ENCODE assay signal across 8 cellular contexts in the genomic region with DNA sequence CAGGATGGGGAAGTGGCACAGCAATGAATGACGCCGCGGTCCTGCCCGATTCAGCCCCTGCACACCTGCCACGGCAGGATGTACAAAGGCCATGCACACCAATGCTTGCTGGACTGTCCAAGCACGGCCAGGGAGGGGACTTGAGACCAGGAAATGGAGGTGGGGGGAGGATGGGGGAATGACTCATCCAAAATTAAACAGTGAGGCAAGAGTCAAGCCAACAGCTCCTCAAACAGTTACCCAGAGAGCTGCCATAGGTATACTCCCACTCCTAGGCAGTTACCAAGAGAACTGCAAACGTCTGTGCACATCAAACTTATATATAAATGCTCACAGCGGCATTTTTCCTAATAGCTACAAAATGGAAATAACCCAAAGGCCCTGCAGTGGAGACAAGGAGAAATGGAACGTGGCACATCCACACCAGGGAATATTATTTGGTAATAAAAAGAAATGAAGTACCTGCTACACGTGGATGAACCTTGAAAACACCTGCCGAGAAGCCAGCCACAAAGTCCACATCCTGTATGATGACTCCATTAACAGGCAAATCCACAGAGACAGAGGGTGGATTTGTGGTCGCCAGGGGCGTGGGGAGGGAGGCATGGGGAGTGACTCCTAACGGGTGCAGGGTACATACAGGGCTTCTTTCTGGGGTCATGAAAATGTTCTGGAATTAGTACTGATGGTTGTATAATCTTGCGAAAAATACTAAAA. TPM values are rescaled to one million over a fixed set of nuclear protein-coding genes. Genes with fewer than 3 reads are reported as not detected.
DNase-seq lines count a peak whose midpoint lies in the region; ATAC-seq, FAIRE-seq and TF ChIP-seq lines count a peak whose summit lies in the region.

No MANE protein-coding gene starts in this region.

- H3K9me3 ChIP-seq in astrocyte (ENCODE audit: insufficient read depth, low read depth, low read length): no peaks in the 10 kb centered on the region
- no peaks in the 10 kb centered on the region for H3K9me3 ChIP-seq in thoracic aorta

- H3K9ac ChIP-seq in astrocyte (ENCODE audit: low read length): peak overlapping the region; percentile 55

- no peaks in the 10 kb centered on the region for H3K27me3 Mint-ChIP-seq in astrocyte (ENCODE audit: low read depth, unreplicated experiment)

- peak; percentile 65 for DNase-seq in GM04503 (ENCODE audit: low read depth)
- peak; percentile 82 for DNase-seq in NCI-H2029 (lab: John Stamatoyannopoulos, UW)
- DNase-seq in astrocyte (ENCODE audit: low read depth): peak; percentile 86
- peak; percentile 93 for DNase-seq in kidney epithelial cell (ENCODE audit: low read depth)
- peak; percentile 64 for DNase-seq in thoracic aorta (ENCODE audit: low spot score)
- no peak for DNase-seq in posterior cingulate gyrus
- no peak for DNase-seq in NCI-H1048 (lab: John Stamatoyannopoulos, UW)

- peak overlapping the region; percentile 52 for H3K4me2 ChIP-seq in astrocyte (ENCODE audit: low read length)

- peaks cover 6% of the 10 kb centered on the region for H3K9me3 Mint-ChIP-seq in astrocyte (ENCODE audit: unreplicated experiment)

- peak overlapping the region; percentile 22 for H2AFZ ChIP-seq in astrocyte (ENCODE audit: low read depth, low read length)

- no peaks in the 10 kb centered on the region for H4K20me1 ChIP-seq in astrocyte (ENCODE audit: insufficient read depth, low read length)

- H3K36me3 ChIP-seq in astrocyte (ENCODE audit: insufficient read depth, low read length): peaks cover 2% of the 10 kb centered on the region
- no peaks in the 10 kb centered on the region for H3K36me3 ChIP-seq in kidney epithelial cell (ENCODE audit: control insufficient read depth, insufficient read depth, low read length)
- no peaks in the 10 kb centered on the region for H3K36me3 ChIP-seq in thoracic aorta

- peak; percentile 86 for ATAC-seq in thoracic aorta (ENCODE audit: insufficient number of reproducible peaks, low FRiP score, low read depth)
- ATAC-seq in GM21717 (IDR thresholded peaks at IDR 0.05; ENCODE audit: unreplicated experiment): no peak

- H3K4me3 ChIP-seq in astrocyte (ENCODE audit: insufficient read depth, low read depth, low read length) (no peak overlapping the region), kidney epithelial cell (ENCODE audit: low read depth, low read length) (no peak overlapping the region), thoracic aorta (no peak overlapping the region)

- no peak overlapping the region for H3K27ac Mint-ChIP-seq in astrocyte (ENCODE audit: unreplicated experiment)

- intact Hi-C loops in posterior cingulate gyrus (cut with DNase I): no loop called here

- H3K4me3 Mint-ChIP-seq in astrocyte (ENCODE audit: unreplicated experiment): no peak overlapping the region

- H3K4me1 ChIP-seq in astrocyte (ENCODE audit: insufficient read depth, low read length) (peaks cover 61% of the 10 kb centered on the region), thoracic aorta (ENCODE audit: control insufficient read depth in 1 of 2, low read depth in 2 of 2) (peaks cover 30 to 70% of the 10 kb centered on the region in 2 donors)

- H3K36me3 Mint-ChIP-seq in astrocyte (ENCODE audit: low read depth, unreplicated experiment): peaks cover 18% of the 10 kb centered on the region

- no peak for TF ChIP-seq CTCF in astrocyte (IDR thresholded peaks at IDR 0.05; ENCODE audit: insufficient read depth, low read depth, low read length)
- no peak for TF ChIP-seq CTCF in kidney epithelial cell (IDR thresholded peaks at IDR 0.05; ENCODE audit: insufficient read depth, low read length, poor library complexity, severe bottlenecking)
- no peak for TF ChIP-seq CTCF in thoracic aorta (IDR thresholded peaks at IDR 0.05)

- peaks cover 29% of the 10 kb centered on the region for H3K4me1 Mint-ChIP-seq in astrocyte (ENCODE audit: low read depth, unreplicated experiment)

- no peaks in the 10 kb centered on the region for H3K79me2 ChIP-seq in astrocyte (ENCODE audit: insufficient read depth, low read length)

- H3K27me3 ChIP-seq in astrocyte (ENCODE audit: insufficient read depth, low read length) (no peaks in the 10 kb centered on the region), kidney epithelial cell (ENCODE audit: control insufficient read depth, insufficient read depth, low read length) (no peaks in the 10 kb centered on the region), thoracic aorta (replicated peaks; ENCODE audit: insufficient read depth) (no peaks in the 10 kb centered on the region)

- no peak for FAIRE-seq in astrocyte (lab: Jason Lieb, UNC)

- H3K27ac ChIP-seq in astrocyte (ENCODE audit: low read depth, low read length) (peak overlapping the region; percentile 76), thoracic aorta (peak overlapping the region; percentile 89 to 93)

RNA-seq across cellular contexts. Expression of a gene that starts 54.1 kb away (rescaled TPM):
- total RNA-seq in astrocyte (27.8 and 29.2 TPM in 2 replicates), kidney epithelial cell (61.3 and 84.7 TPM in 2 replicates), thoracic aorta (10 to 100 TPM; 34.9 to 37.0 TPM)

Comparison
In these comparisons a context has a peak if more than half of its experiments do, and no peak if none do; other contexts are left out.
1. DNase-seq: peak in GM04503 (single experiment), NCI-H2029 (single experiment), astrocyte (single experiment), kidney epithelial cell (single experiment) and thoracic aorta (single experiment); none in posterior cingulate gyrus (0 of 10) and NCI-H1048 (single experiment).